ENCODE assay signal across 9 cellular contexts in genomic region chr5:108345541-108346171, GRCh38. TPM values are rescaled to one million over a fixed set of nuclear protein-coding genes. Genes with fewer than 3 reads are reported as not detected.
A peak's percentile ranks its signal among the peaks of the same experiment; 100 is the strongest.
DNase-seq lines count a peak whose midpoint lies in the region; ATAC-seq, FAIRE-seq and TF ChIP-seq lines count a peak whose summit lies in the region.
"Had no signal": no experiment of that assay in that cellular context is flagged by ENCODE, and none has a peak within 500 bp of the region (broad histone marks: within the 10 kb centered on the region; RNA-seq: fewer than 3 reads in every experiment).

No MANE protein-coding gene starts in this region.

- H2AFZ ChIP-seq in OCI-LY7 (ENCODE audit: low read length) = no peak overlapping the region
- H2AFZ ChIP-seq in endothelial cell of umbilical vein (ENCODE audit: low read depth, low read length) = no peak overlapping the region

- H3K9me1 ChIP-seq in endothelial cell of umbilical vein (replicated peaks; ENCODE audit: control insufficient read depth, extremely low read depth, insufficient read depth, low read length) = no peaks in the 10 kb centered on the region

- DNase-seq in Caki2 (ENCODE audit: low read depth) (peak; percentile 16), OCI-LY7 (ENCODE audit: low spot score) (peak; percentile 60), endothelial cell of umbilical vein (ENCODE audit: low read depth, low spot score) (peak; percentile 70), osteocyte (ENCODE audit: extremely low spot score, unreplicated experiment) (no peak)
- no peak for DNase-seq in effector CD8-positive, alpha-beta T cell (lab: John Stamatoyannopoulos, UW)
- DNase-seq in activated effector memory CD4-positive, alpha-beta T cell treated with anti-CD3 and anti-CD28 coated beads, Interleukin-2, amount 50 U/mL, for 16 hours = no peak

- TF ChIP-seq CTCF in OCI-LY7 (conservative IDR thresholded peaks at IDR 0.05; ENCODE audit: low read length) = peak; percentile 81
- TF ChIP-seq CTCF in endothelial cell of umbilical vein (IDR thresholded peaks at IDR 0.05; ENCODE audit: extremely low read depth in 1 of 2, insufficient read depth in 1 of 2, low read depth in 1 of 2, low read length in 2 of 2) = peak; percentile 2 to 10
- peak; percentile 61 for TF ChIP-seq CTCF in osteocyte (IDR thresholded peaks at IDR 0.05)

- no peak for FAIRE-seq in endothelial cell of umbilical vein (lab: Jason Lieb, UNC)

- H3K4me3 ChIP-seq in OCI-LY7 (ENCODE audit: low read depth, low read length, poor library complexity, severe bottlenecking) (no peak overlapping the region), endothelial cell of umbilical vein (replicated peaks in 1 of 3; ENCODE audit: insufficient read depth in 1 of 3, low read depth in 1 of 3, low read length in 3 of 3) (no peak overlapping the region)
- H3K4me3 ChIP-seq: SJCRH30 had no signal

- H3K4me3 Mint-ChIP-seq in osteocyte (ENCODE audit: unreplicated experiment) = no peak overlapping the region

- H3K4me1 Mint-ChIP-seq in osteocyte (ENCODE audit: unreplicated experiment) = peaks cover 4% of the 10 kb centered on the region

- no peak for TF ChIP-seq POLR2A in endothelial cell of umbilical vein (IDR thresholded peaks at IDR 0.05; ENCODE audit: low read depth, low read length)

- no peak overlapping the region for H3K9ac ChIP-seq in endothelial cell of umbilical vein (replicated peaks; ENCODE audit: extremely low read depth, insufficient read depth, low read length)

- ATAC-seq in GM19043 (IDR thresholded peaks at IDR 0.05; ENCODE audit: low read depth, unreplicated experiment) (peak; percentile 70), HG03565 (IDR thresholded peaks at IDR 0.05; ENCODE audit: unreplicated experiment) (peak; percentile 74)

- CTCF ChIA-PET in OCI-LY7 (lab: Charles Lee; ENCODE audit: unreplicated experiment) (no interaction called here), endothelial cell of umbilical vein (lab: Charles Lee) (interaction anchor here (0.6 to 7.3 kb wide), 51 partner anchors 9 to 1734 kb away, joined by 3 to 317 read pairs (median 4); no protein-coding TSS in a partner anchor)

- H3K27me3 ChIP-seq in endothelial cell of umbilical vein (ENCODE audit: control insufficient read depth in 2 of 2, insufficient read depth in 2 of 2, low read length in 2 of 2) = no peaks in the 10 kb centered on the region
- H3K27me3 ChIP-seq: SJCRH30 had no signal

- H3K9me3 ChIP-seq in OCI-LY7 (ENCODE audit: low read length) (no peaks in the 10 kb centered on the region), endothelial cell of umbilical vein (replicated peaks; ENCODE audit: control insufficient read depth, insufficient read depth, low read length) (no peaks in the 10 kb centered on the region)
- H3K9me3 ChIP-seq: SJCRH30 had no signal

- POLR2A ChIA-PET in OCI-LY7 (lab: Charles Lee) = interaction anchor here (0.6 to 2.5 kb wide), 3 partner anchors 35 to 834 kb away, joined by 3 to 7 read pairs (median 3); no protein-coding TSS in a partner anchor
- POLR2A ChIA-PET in endothelial cell of umbilical vein (lab: Charles Lee) = no interaction called here

- no peak overlapping the region for H3K27ac Mint-ChIP-seq in osteocyte (ENCODE audit: unreplicated experiment)

- H3K79me2 ChIP-seq in OCI-LY7 (ENCODE audit: insufficient read depth, low read depth, low read length) = no peaks in the 10 kb centered on the region
- H3K79me2 ChIP-seq in endothelial cell of umbilical vein (ENCODE audit: control insufficient read depth, insufficient read depth, low read length) = no peaks in the 10 kb centered on the region

- intact Hi-C loops in OCI-LY7 (cut with micrococcal nuclease; ENCODE audit: unreplicated experiment) (loop anchor here (2.0 to 10.0 kb wide), 2 partner anchors 85 to 201 kb away; no protein-coding TSS in a partner anchor), endothelial cell of umbilical vein (cut with micrococcal nuclease) (loop anchor here (1.0 to 2.0 kb wide), 4 partner anchors 49 to 673 kb away; no protein-coding TSS in a partner anchor)

- H3K36me3 Mint-ChIP-seq in osteocyte (ENCODE audit: unreplicated experiment) = no peaks in the 10 kb centered on the region

- no TSS peak for BruUV-seq in OCI-LY7 (replicated peaks; lab: Mats Ljungman, UMichigan)
- BruUV-seq in endothelial cell of umbilical vein (replicated peaks; lab: Mats Ljungman, UMichigan) = no TSS peak

- H3K36me3 ChIP-seq in OCI-LY7 (ENCODE audit: insufficient read depth, low read length) (0 out of 2 replicates have a peak, but pooled peaks cover 3% of the 10 kb centered on the region), endothelial cell of umbilical vein (ENCODE audit: control insufficient read depth in 2 of 2, extremely low read depth in 1 of 2, insufficient read depth in 2 of 2, low read length in 2 of 2) (no peaks in the 10 kb centered on the region)
- H3K36me3 ChIP-seq: SJCRH30 had no signal

- no peaks in the 10 kb centered on the region for H3K9me3 Mint-ChIP-seq in osteocyte (ENCODE audit: unreplicated experiment)

- H3K4me1 ChIP-seq in OCI-LY7 (ENCODE audit: insufficient read depth, low read length, poor library complexity, severe bottlenecking) (no peaks in the 10 kb centered on the region), endothelial cell of umbilical vein (ENCODE audit: control insufficient read depth, extremely low read depth, insufficient read depth, low read length) (no peaks in the 10 kb centered on the region)
- H3K4me1 ChIP-seq: SJCRH30 had no signal

- dilution Hi-C loops in endothelial cell of umbilical vein (cut with MboI; ENCODE audit: extremely low pct_ligation_motif_present, low sequenced_read_pairs) = no loop called here

- no peaks in the 10 kb centered on the region for H3K27me3 Mint-ChIP-seq in osteocyte (ENCODE audit: unreplicated experiment)

- H3K4me2 ChIP-seq in OCI-LY7 (ENCODE audit: low read length) (no peak overlapping the region), endothelial cell of umbilical vein (ENCODE audit: insufficient read depth, low read length) (no peak overlapping the region)

- no peaks in the 10 kb centered on the region for H3K9me2 ChIP-seq in OCI-LY7 (ENCODE audit: insufficient read depth, low read length)

- in situ Hi-C loops in Caki2 (cut with HindIII; ENCODE audit: low pct_unique_long_range_greater_than_20kb, low sequenced_read_pairs) = no loop called here

- H3K27ac ChIP-seq in OCI-LY7 (ENCODE audit: low read depth, low read length, poor library complexity, severe bottlenecking) (no peak overlapping the region), endothelial cell of umbilical vein (ENCODE audit: insufficient read depth, low read depth, low read length) (no peak overlapping the region)
- H3K27ac ChIP-seq: SJCRH30 had no signal

- H4K20me1 ChIP-seq in OCI-LY7 (ENCODE audit: insufficient read depth, low read length) (no peaks in the 10 kb centered on the region), endothelial cell of umbilical vein (replicated peaks; ENCODE audit: control insufficient read depth, extremely low read depth, insufficient read depth, low read length) (no peaks in the 10 kb centered on the region)

TF ChIP-seq in endothelial cell of umbilical vein, 7 proteins besides CTCF, POLR2A, EP300 and RAD21:
- no peak for TF ChIP-seq JUN (IDR thresholded peaks at IDR 0.05; ENCODE audit: borderline replicate concordance, insufficient read depth, insufficient read length, low read depth)
- TF ChIP-seq FOS (IDR thresholded peaks at IDR 0.05; ENCODE audit: borderline replicate concordance, insufficient read depth, low read length) = no peak
- TF ChIP-seq GATA2 (IDR thresholded peaks at IDR 0.05; ENCODE audit: insufficient read depth, insufficient read length, low read depth, low read length) = no peak
- no peak for TF ChIP-seq MYC (IDR thresholded peaks at IDR 0.05; ENCODE audit: low read depth, low read length)
- TF ChIP-seq POLR2AphosphoS5 (IDR thresholded peaks at IDR 0.05; ENCODE audit: insufficient read depth, low read depth, low read length) = no peak
- TF ChIP-seq EZH2 (IDR thresholded peaks at IDR 0.05; ENCODE audit: borderline replicate concordance, low read depth, low read length, severe bottlenecking) = no peak
- no peak for TF ChIP-seq MAX (IDR thresholded peaks at IDR 0.05; ENCODE audit: insufficient read depth, insufficient read length)

RNA-seq across cellular contexts. Expression of gene FBXL17, which starts 36.2 kb away (rescaled TPM):
- total RNA-seq in Caki2 (2014; rRNA removed; shearing (Covaris generic); ENCODE audit: low replicate concordance) = 4.8 and 4.9 TPM in 2 replicates
- 10.2 TPM in 2 replicates for total RNA-seq in OCI-LY7 (2014; rRNA removed; shearing (Covaris generic))
- total RNA-seq in OCI-LY7 (2022) (20.5 and 21.6 TPM in 2 replicates), endothelial cell of umbilical vein (8.8 and 13.9 TPM in 2 replicates), osteocyte (17.6 and 21.2 TPM in 2 replicates)
- 1.4 and 2.7 TPM in 2 replicates for polyA plus RNA-seq in endothelial cell of umbilical vein
- polyA plus RNA-seq in endothelial cell of umbilical vein (2011; cell fraction: cytosol; rRNA removed) = 2.4 and 2.5 TPM in 2 replicates
- 4.0 and 4.5 TPM in 2 replicates for polyA plus RNA-seq in endothelial cell of umbilical vein (2011; cell fraction: nucleus; rRNA removed)
- polyA plus RNA-seq in endothelial cell of umbilical vein (2012) = 5.5 and 7.5 TPM in 2 replicates
- polyA minus RNA-seq in endothelial cell of umbilical vein = 8.7 and 14.5 TPM in 2 replicates
- polyA minus RNA-seq in endothelial cell of umbilical vein (2011; cell fraction: cytosol; rRNA and poly(A)+ RNA removed) = 5.9 TPM
- 28.4 and 39.7 TPM in 2 replicates for polyA minus RNA-seq in endothelial cell of umbilical vein (2011; cell fraction: nucleus; rRNA and poly(A)+ RNA removed)

Comparison
In these comparisons a context has a peak if more than half of its experiments do, and no peak if none do; other contexts are left out.
1. DNase-seq: peak in Caki2 (single experiment), OCI-LY7 (single experiment) and endothelial cell of umbilical vein (single experiment); none in osteocyte (single experiment), effector CD8-positive, alpha-beta T cell (single experiment) and activated effector memory CD4-positive, alpha-beta T cell treated with anti-CD3 and anti-CD28 coated beads, Interleukin-2, amount 50 U/mL, for 16 hours (single experiment).
2. CTCF ChIP-seq: peak in every context shown above with its lines; median percentile 81 in OCI-LY7; 61 in osteocyte; 6 in endothelial cell of umbilical vein.